ENCODE assay signal across 7 cellular contexts in the genomic region with DNA sequence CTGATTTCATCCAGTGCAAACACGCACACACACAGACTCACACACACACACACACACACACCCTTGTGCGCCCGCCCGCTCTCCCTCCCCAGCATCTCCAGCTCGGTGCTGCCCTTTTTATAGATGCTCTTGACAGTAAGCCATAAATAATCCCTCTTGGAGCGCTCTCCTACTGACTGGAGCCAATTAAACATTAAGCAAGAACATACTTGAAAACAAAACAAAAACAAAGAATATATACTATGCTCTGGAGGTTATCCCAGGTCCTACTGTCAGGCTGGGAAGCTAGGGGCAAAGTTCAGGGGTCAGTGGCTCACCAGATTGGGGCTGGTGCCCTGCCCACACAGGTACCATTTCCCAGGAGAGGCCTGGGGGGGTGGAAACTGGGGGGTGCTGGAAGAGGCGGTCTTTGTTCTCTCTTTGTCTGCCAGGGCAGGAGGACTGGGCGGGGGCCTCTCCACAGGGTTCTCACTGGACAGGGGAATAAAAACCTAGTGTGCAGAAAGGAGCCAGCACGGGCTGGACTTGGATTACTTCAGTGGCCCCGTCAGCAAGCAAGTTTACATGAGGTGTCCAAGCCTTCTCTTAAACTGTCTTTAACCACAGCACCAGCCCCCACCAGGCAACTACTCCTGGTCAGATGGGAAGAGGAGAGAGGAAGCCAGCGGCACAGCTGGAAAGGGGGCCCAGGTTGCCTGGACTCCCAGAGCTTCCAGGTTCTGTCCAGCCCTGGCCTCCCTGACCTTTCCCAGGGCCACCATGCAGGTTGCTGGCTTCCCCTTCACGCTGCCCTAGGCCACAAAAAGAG. TPM values are rescaled to one million over a fixed set of nuclear protein-coding genes. Genes with fewer than 3 reads are reported as not detected.
DNase-seq lines count a peak whose midpoint lies in the region; ATAC-seq and TF ChIP-seq lines count a peak whose summit lies in the region.

No MANE protein-coding gene starts in this region.

- TF ChIP-seq CTCF in Loucy (conservative IDR thresholded peaks at IDR 0.05; ENCODE audit: low read length) (no peak), PC-9 (conservative IDR thresholded peaks at IDR 0.05) (no peak), heart left ventricle (IDR thresholded peaks at IDR 0.05) (no peak)

- CTCF ChIA-PET in PC-9 (lab: Charles Lee) = no interaction called here

- H3K9me3 ChIP-seq in Loucy (ENCODE audit: insufficient read depth, low read depth, low read length) (no peaks in the 10 kb centered on the region), PC-9 (ENCODE audit: insufficient read depth, low read depth) (no peaks in the 10 kb centered on the region), heart left ventricle (no peaks in the 10 kb centered on the region)

- H3K27me3 ChIP-seq in Loucy (ENCODE audit: insufficient read depth, low read length, poor library complexity, severe bottlenecking) (no peaks in the 10 kb centered on the region), PC-9 (ENCODE audit: insufficient read depth, low read depth) (no peaks in the 10 kb centered on the region), heart left ventricle (no peaks in the 10 kb centered on the region)

- H3K9ac ChIP-seq in Loucy (ENCODE audit: low read depth, low read length, poor library complexity, severe bottlenecking) = peak overlapping the region; percentile 34

- DNase-seq in PC-9 (no peak), heart left ventricle (peak; percentile 74 to 84 (median 78)), Kasumi-1 (lab: John Stamatoyannopoulos, UW) (no peak), superior temporal gyrus (ENCODE audit: extremely low spot score) (no peak)

- WGBS in heart left ventricle, 4 donors = 28 to 38% (median 30%) methylated on average over 9 to 12 of the region's 12 CpGs

- H4K20me1 ChIP-seq in Loucy (ENCODE audit: insufficient read depth, low read length, poor library complexity, severe bottlenecking) (no peaks in the 10 kb centered on the region), PC-9 (ENCODE audit: insufficient read depth) (no peaks in the 10 kb centered on the region)

- H3K9me2 ChIP-seq in Loucy (replicated peaks; ENCODE audit: low read depth, low read length) (no peaks in the 10 kb centered on the region), PC-9 (ENCODE audit: insufficient read depth) (no peaks in the 10 kb centered on the region)

- H3K4me2 ChIP-seq in Loucy (ENCODE audit: low read depth, low read length, poor library complexity, severe bottlenecking) = no peak overlapping the region
- H3K4me2 ChIP-seq in PC-9 = peak overlapping the region; percentile 54

- H3F3A ChIP-seq in Loucy (ENCODE audit: low read depth) (no peaks in the 10 kb centered on the region), PC-9 (ENCODE audit: insufficient read depth, low read depth) (peaks cover 22% of the 10 kb centered on the region; the same call in 1 of the 2 replicates)

- no peak for TF ChIP-seq POLR2A in heart left ventricle (IDR thresholded peaks at IDR 0.05)

- H2AFZ ChIP-seq in Loucy (ENCODE audit: low read length) = no peak overlapping the region
- no peak overlapping the region for H2AFZ ChIP-seq in PC-9

- POLR2A ChIA-PET in PC-9 (lab: Charles Lee; ENCODE audit: unreplicated experiment) = interaction anchor here (0.5 kb wide), 1 partner anchor 43 kb away, joined by 5 read pairs; no protein-coding TSS in a partner anchor

- no peak overlapping the region for H3K4me3 ChIP-seq in Loucy (ENCODE audit: low read length, poor library complexity, severe bottlenecking)
- H3K4me3 ChIP-seq in PC-9 = no peak overlapping the region
- peak overlapping the region in 1 of 12 donors; percentile 2 for H3K4me3 ChIP-seq in heart left ventricle
- H3K4me3 ChIP-seq in skin epidermis = no peak overlapping the region

- H3K79me2 ChIP-seq in Loucy (ENCODE audit: insufficient read depth, low read length) (no peaks in the 10 kb centered on the region), PC-9 (ENCODE audit: low read depth) (no peaks in the 10 kb centered on the region)

- no TSS peak for BruUV-seq in PC-9 (replicated peaks; lab: Mats Ljungman, UMichigan)

- ATAC-seq in heart left ventricle (peak; percentile 86 to 92 (median 90)), HG03025 (IDR thresholded peaks at IDR 0.05; ENCODE audit: low FRiP score, unreplicated experiment) (no peak)

- intact Hi-C loops in PC-9 (cut with micrococcal nuclease; ENCODE audit: unreplicated experiment) = no loop called here
- intact Hi-C loops in heart left ventricle (cut with DNase I) = no loop called here

- peaks cover 12% of the 10 kb centered on the region; the same call in 1 of the 2 replicates for H3K36me3 ChIP-seq in Loucy (ENCODE audit: insufficient read depth, low read length)
- H3K36me3 ChIP-seq in PC-9 (ENCODE audit: low read depth) = no peaks in the 10 kb centered on the region
- peaks cover 0 to 27% (median 6%) of the 10 kb centered on the region in 9 donors for H3K36me3 ChIP-seq in heart left ventricle

- no peak overlapping the region for H3K27ac ChIP-seq in PC-9
- H3K27ac ChIP-seq in heart left ventricle = peak overlapping the region; percentile 42 to 92 (median 72)
- H3K27ac ChIP-seq in skin epidermis = peak overlapping the region in 16 of 21 experiments; percentile 14 to 81 (median 60)

- H3K4me1 ChIP-seq in Loucy (ENCODE audit: insufficient read depth, low read length, poor library complexity, severe bottlenecking) (peaks cover 43% of the 10 kb centered on the region), PC-9 (replicated peaks; ENCODE audit: insufficient read depth) (peaks cover 53% of the 10 kb centered on the region), heart left ventricle (peaks cover 10 to 76% (median 61%) of the 10 kb centered on the region in 12 donors)

RNA-seq across cellular contexts. Expression of a gene that starts 16.1 kb away (rescaled TPM):
- total RNA-seq in PC-9 (2021) = 8.2 and 11.0 TPM in 2 replicates
- 10 to 100 TPM in 2 of 9 donors, 1 to 10 TPM in 7; 1.2 to 12.9 (median 3.5) TPM for total RNA-seq in heart left ventricle
- 1 to 10 TPM; 2.5 to 2.9 TPM for polyA plus RNA-seq in heart left ventricle

RNA-seq across cellular contexts. Expression of a gene that starts 53.6 kb away (rescaled TPM):
- 141 and 196 TPM in 2 replicates for total RNA-seq in PC-9 (2021)
- total RNA-seq in heart left ventricle = 100 to 1,000 TPM; 189 to 446 (median 218) TPM
- polyA plus RNA-seq in heart left ventricle = 100 to 1,000 TPM; 379 to 702 TPM

Comparison
In these comparisons a context has a peak if more than half of its experiments do, and no peak if none do; other contexts are left out.
1. DNase-seq: peak in heart left ventricle (5 of 5); none in PC-9 (0 of 2), Kasumi-1 (0 of 2) and superior temporal gyrus (single experiment).